In genomic region chr7:21429021-21429420, GRCh38 we compare ENCODE assay signal across 8 cellular contexts. TPM values are rescaled to one million over a fixed set of nuclear protein-coding genes. Genes with fewer than 3 reads are reported as not detected.
DNase-seq lines count a peak whose midpoint lies in the region; ATAC-seq and TF ChIP-seq lines count a peak whose summit lies in the region.

No MANE protein-coding gene starts in this region.

- peaks cover 0 to 3% of the 10 kb centered on the region in 2 donors for H3K36me3 ChIP-seq in stomach smooth muscle (ENCODE audit: control insufficient read depth in 2 of 2, insufficient read depth in 2 of 2, low read length in 2 of 2)

- H3K9me3 ChIP-seq in stomach smooth muscle (ENCODE audit: control insufficient read depth in 2 of 2, low read length in 2 of 2), result no peaks in the 10 kb centered on the region

- H3K4me3 ChIP-seq in iPS-11a (ENCODE audit: low read depth, low read length) (peak overlapping the region; percentile 53), stomach smooth muscle (ENCODE audit: low read length in 2 of 2) (peak overlapping the region; percentile 79 to 81)

- H3K27ac ChIP-seq in stomach smooth muscle (ENCODE audit: low read length), result peak overlapping the region; percentile 95

- H3K36me3 Mint-ChIP-seq in activated CD8-positive, alpha-beta memory T cell treated with anti-CD3 and anti-CD28 coated beads, Interleukin-2, amount 10 ng/mL, durations not matched to agents 7 days and 5 days, result peaks cover 53% of the 10 kb centered on the region
- H3K36me3 Mint-ChIP-seq in WTC11, result peaks cover 19% of the 10 kb centered on the region

- CTCF ChIA-PET in activated CD8-positive, alpha-beta memory T cell treated with anti-CD3 and anti-CD28 coated beads, Interleukin-2, amount 10 ng/mL, durations not matched to agents 7 days and 5 days (lab: Charles Lee), result interaction anchor here (1.0 to 1.4 kb wide), 2 partner anchors 167 to 173 kb away, joined by 3 read pairs; no protein-coding TSS in a partner anchor
- CTCF ChIA-PET in WTC11 (lab: Charles Lee), result interaction anchor here (1.8 to 2.2 kb wide), 2 partner anchors 79 to 175 kb away, joined by 4 to 7 read pairs; no protein-coding TSS in a partner anchor

- H3K4me3 Mint-ChIP-seq in activated CD8-positive, alpha-beta memory T cell treated with anti-CD3 and anti-CD28 coated beads, Interleukin-2, amount 10 ng/mL, durations not matched to agents 7 days and 5 days, result peak overlapping the region; percentile 98
- H3K4me3 Mint-ChIP-seq in WTC11, result peak overlapping the region; percentile 99

- peak overlapping the region; percentile 74 to 86 for H3K9ac ChIP-seq in stomach smooth muscle (ENCODE audit: low read length in 2 of 2)

- TF ChIP-seq CTCF in WTC11 (IDR thresholded peaks at IDR 0.05), result no peak

- ATAC-seq in activated CD8-positive, alpha-beta memory T cell treated with anti-CD3 and anti-CD28 coated beads, Interleukin-2, amount 10 ng/mL, durations not matched to agents 7 days and 5 days, result no peak
- ATAC-seq in WTC11 (no peak), GM18505 (IDR thresholded peaks at IDR 0.05; ENCODE audit: unreplicated experiment) (no peak)

- H3K4me1 Mint-ChIP-seq in activated CD8-positive, alpha-beta memory T cell treated with anti-CD3 and anti-CD28 coated beads, Interleukin-2, amount 10 ng/mL, durations not matched to agents 7 days and 5 days, result peaks cover 53% of the 10 kb centered on the region
- peaks cover 69% of the 10 kb centered on the region for H3K4me1 Mint-ChIP-seq in WTC11

- no peak for TF ChIP-seq POLR2A in GM18505 (IDR thresholded peaks at IDR 0.05; ENCODE audit: borderline replicate concordance, extremely low read depth, insufficient read depth, insufficient read length)

- DNase-seq in activated CD8-positive, alpha-beta memory T cell treated with anti-CD3 and anti-CD28 coated beads, Interleukin-2, amount 10 ng/mL, durations not matched to agents 7 days and 5 days, result no peak
- no peak for DNase-seq in activated CD8-positive, alpha-beta memory T cell treated with anti-CD3 and anti-CD28 coated beads for 24 hours
- DNase-seq in WTC11 (ENCODE audit: low spot score), result no peak
- no peak for DNase-seq in activated CD8-positive, alpha-beta memory T cell treated with anti-CD3 and anti-CD28 coated beads, Interleukin-2, amount 50 U/mL, for 4 hours
- DNase-seq in inferior parietal cortex (ENCODE audit: extremely low spot score), result no peak

- no peaks in the 10 kb centered on the region for H3K27me3 ChIP-seq in stomach smooth muscle (ENCODE audit: control insufficient read depth in 1 of 2, insufficient read depth in 2 of 2, low read length in 2 of 2)

- H3K27ac Mint-ChIP-seq in activated CD8-positive, alpha-beta memory T cell treated with anti-CD3 and anti-CD28 coated beads, Interleukin-2, amount 10 ng/mL, durations not matched to agents 7 days and 5 days, result peak overlapping the region; percentile 96
- H3K27ac Mint-ChIP-seq in WTC11, result peak overlapping the region; percentile 89

- H3K9me3 Mint-ChIP-seq in activated CD8-positive, alpha-beta memory T cell treated with anti-CD3 and anti-CD28 coated beads, Interleukin-2, amount 10 ng/mL, durations not matched to agents 7 days and 5 days (ENCODE audit: low read depth), result no peaks in the 10 kb centered on the region
- H3K9me3 Mint-ChIP-seq in WTC11, result no peaks in the 10 kb centered on the region

- POLR2A ChIA-PET in WTC11 (lab: Charles Lee), result no interaction called here

- peaks cover 18% of the 10 kb centered on the region for H3K4me1 ChIP-seq in stomach smooth muscle (ENCODE audit: control insufficient read depth, insufficient read depth, low read length)

- no peaks in the 10 kb centered on the region for H3K27me3 Mint-ChIP-seq in activated CD8-positive, alpha-beta memory T cell treated with anti-CD3 and anti-CD28 coated beads, Interleukin-2, amount 10 ng/mL, durations not matched to agents 7 days and 5 days
- H3K27me3 Mint-ChIP-seq in WTC11 (ENCODE audit: low read depth), result no peaks in the 10 kb centered on the region

TF ChIP-seq in WTC11, 78 proteins besides CTCF, POLR2A, EP300 and RAD21 (continues in another document):
- TF ChIP-seq, protein P1, sequence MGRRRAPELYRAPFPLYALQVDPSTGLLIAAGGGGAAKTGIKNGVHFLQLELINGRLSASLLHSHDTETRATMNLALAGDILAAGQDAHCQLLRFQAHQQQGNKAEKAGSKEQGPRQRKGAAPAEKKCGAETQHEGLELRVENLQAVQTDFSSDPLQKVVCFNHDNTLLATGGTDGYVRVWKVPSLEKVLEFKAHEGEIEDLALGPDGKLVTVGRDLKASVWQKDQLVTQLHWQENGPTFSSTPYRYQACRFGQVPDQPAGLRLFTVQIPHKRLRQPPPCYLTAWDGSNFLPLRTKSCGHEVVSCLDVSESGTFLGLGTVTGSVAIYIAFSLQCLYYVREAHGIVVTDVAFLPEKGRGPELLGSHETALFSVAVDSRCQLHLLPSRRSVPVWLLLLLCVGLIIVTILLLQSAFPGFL (CRISPR knock-in tag; IDR thresholded peaks at IDR 0.05; ENCODE audit: borderline replicate concordance), result no peak
- no peak for TF ChIP-seq OVOL2 (CRISPR knock-in tag; IDR thresholded peaks at IDR 0.05; ENCODE audit: borderline replicate concordance)
- no peak for TF ChIP-seq PRDM15 (CRISPR knock-in tag; IDR thresholded peaks at IDR 0.05)
- TF ChIP-seq ZNF671 (CRISPR knock-in tag; IDR thresholded peaks at IDR 0.05), result no peak
- TF ChIP-seq ZNF263 (CRISPR knock-in tag; IDR thresholded peaks at IDR 0.05; ENCODE audit: low read depth), result no peak
- TF ChIP-seq, protein P2, sequence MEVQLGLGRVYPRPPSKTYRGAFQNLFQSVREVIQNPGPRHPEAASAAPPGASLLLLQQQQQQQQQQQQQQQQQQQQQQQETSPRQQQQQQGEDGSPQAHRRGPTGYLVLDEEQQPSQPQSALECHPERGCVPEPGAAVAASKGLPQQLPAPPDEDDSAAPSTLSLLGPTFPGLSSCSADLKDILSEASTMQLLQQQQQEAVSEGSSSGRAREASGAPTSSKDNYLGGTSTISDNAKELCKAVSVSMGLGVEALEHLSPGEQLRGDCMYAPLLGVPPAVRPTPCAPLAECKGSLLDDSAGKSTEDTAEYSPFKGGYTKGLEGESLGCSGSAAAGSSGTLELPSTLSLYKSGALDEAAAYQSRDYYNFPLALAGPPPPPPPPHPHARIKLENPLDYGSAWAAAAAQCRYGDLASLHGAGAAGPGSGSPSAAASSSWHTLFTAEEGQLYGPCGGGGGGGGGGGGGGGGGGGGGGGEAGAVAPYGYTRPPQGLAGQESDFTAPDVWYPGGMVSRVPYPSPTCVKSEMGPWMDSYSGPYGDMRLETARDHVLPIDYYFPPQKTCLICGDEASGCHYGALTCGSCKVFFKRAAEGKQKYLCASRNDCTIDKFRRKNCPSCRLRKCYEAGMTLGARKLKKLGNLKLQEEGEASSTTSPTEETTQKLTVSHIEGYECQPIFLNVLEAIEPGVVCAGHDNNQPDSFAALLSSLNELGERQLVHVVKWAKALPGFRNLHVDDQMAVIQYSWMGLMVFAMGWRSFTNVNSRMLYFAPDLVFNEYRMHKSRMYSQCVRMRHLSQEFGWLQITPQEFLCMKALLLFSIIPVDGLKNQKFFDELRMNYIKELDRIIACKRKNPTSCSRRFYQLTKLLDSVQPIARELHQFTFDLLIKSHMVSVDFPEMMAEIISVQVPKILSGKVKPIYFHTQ (CRISPR knock-in tag; IDR thresholded peaks at IDR 0.05), result no peak
- TF ChIP-seq, protein P3, sequence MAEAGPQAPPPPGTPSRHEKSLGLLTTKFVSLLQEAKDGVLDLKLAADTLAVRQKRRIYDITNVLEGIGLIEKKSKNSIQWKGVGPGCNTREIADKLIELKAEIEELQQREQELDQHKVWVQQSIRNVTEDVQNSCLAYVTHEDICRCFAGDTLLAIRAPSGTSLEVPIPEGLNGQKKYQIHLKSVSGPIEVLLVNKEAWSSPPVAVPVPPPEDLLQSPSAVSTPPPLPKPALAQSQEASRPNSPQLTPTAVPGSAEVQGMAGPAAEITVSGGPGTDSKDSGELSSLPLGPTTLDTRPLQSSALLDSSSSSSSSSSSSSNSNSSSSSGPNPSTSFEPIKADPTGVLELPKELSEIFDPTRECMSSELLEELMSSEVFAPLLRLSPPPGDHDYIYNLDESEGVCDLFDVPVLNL (CRISPR knock-in tag; IDR thresholded peaks at IDR 0.05; ENCODE audit: borderline replicate concordance, low read depth), result no peak
- no peak for TF ChIP-seq ZNF138 (CRISPR knock-in tag; conservative IDR thresholded peaks at IDR 0.05)
- TF ChIP-seq EMX1 (CRISPR knock-in tag; IDR thresholded peaks at IDR 0.05), result no peak
- TF ChIP-seq ZNF423 (CRISPR knock-in tag; IDR thresholded peaks at IDR 0.05), result no peak

RNA-seq across cellular contexts. Expression of gene SP4, which starts 1.1 kb away (rescaled TPM):
- 10 to 100 TPM; 55.9 to 58.7 TPM for total RNA-seq in activated CD8-positive, alpha-beta memory T cell treated with anti-CD3 and anti-CD28 coated beads, Interleukin-2, amount 10 ng/mL, durations not matched to agents 7 days and 5 days
- 18.4 to 23.1 TPM (median 19.1 TPM) in 3 replicates for total RNA-seq in WTC11 (2021)
